Comparison of ENCODE assay signal across 13 cellular contexts in genomic region chr12:95642583-95642982, GRCh38.
"Had no signal": no experiment of that assay in that cellular context is flagged by ENCODE, and none has a peak within 500 bp of the region (broad histone marks: within the 10 kb centered on the region; RNA-seq: fewer than 3 reads in every experiment).

No MANE protein-coding gene starts in this region.

- H3K27ac Mint-ChIP-seq: stimulated activated naive CD8-positive, alpha-beta T cell treated with anti-CD3 and anti-CD28 coated beads, Interleukin-15, amount 100 ng/mL, for 72 hours; type B pancreatic cell had no signal

- H3K36me3 ChIP-seq: spleen had no signal

- H3K4me3 ChIP-seq: spleen had no signal

- H3K27me3 Mint-ChIP-seq: stimulated activated naive CD8-positive, alpha-beta T cell treated with anti-CD3 and anti-CD28 coated beads, Interleukin-15, amount 100 ng/mL, for 72 hours; type B pancreatic cell had no signal

- H3K4me1 Mint-ChIP-seq: stimulated activated naive CD8-positive, alpha-beta T cell treated with anti-CD3 and anti-CD28 coated beads, Interleukin-15, amount 100 ng/mL, for 72 hours had no signal

- H3K36me3 Mint-ChIP-seq: type B pancreatic cell had no signal

- H3K27ac ChIP-seq: spleen had no signal

- H3K9me3 Mint-ChIP-seq: neural crest cell; stimulated activated naive CD8-positive, alpha-beta T cell treated with anti-CD3 and anti-CD28 coated beads, Interleukin-15, amount 100 ng/mL, for 72 hours; type B pancreatic cell had no signal

- DNase-seq: activated naive CD4-positive, alpha-beta T cell treated with Interleukin-2 at 50 U/mL for 16 hours; activated T-cell treated with anti-CD3 and anti-CD28 coated beads for 4 hours; anterior cingulate cortex; cortex of kidney; effector CD8-positive, alpha-beta T cell; foreskin melanocyte; kidney glomerular epithelial cell; spleen; stimulated activated CD4-positive, alpha-beta T cell treated with anti-CD3 and anti-CD28 coated beads, Interleukin-1b, Interleukin-23, amount 100 ng/mL, for 48 hours; stimulated activated naive CD8-positive, alpha-beta T cell treated with anti-CD3 and anti-CD28 coated beads, Interleukin-15, amount 100 ng/mL, for 72 hours had no signal

- H3K4me1 ChIP-seq: spleen had no signal

- ATAC-seq: sciatic nerve; stimulated activated naive CD8-positive, alpha-beta T cell treated with anti-CD3 and anti-CD28 coated beads, Interleukin-15, amount 100 ng/mL, for 72 hours had no signal

- H3K9me3 ChIP-seq: spleen had no signal

- H3K4me3 Mint-ChIP-seq: neural crest cell; stimulated activated naive CD8-positive, alpha-beta T cell treated with anti-CD3 and anti-CD28 coated beads, Interleukin-15, amount 100 ng/mL, for 72 hours; type B pancreatic cell had no signal
